Comparison of ENCODE assay signal across 9 cellular contexts in genomic region chr7:93043393-93043985, GRCh38.
DNase-seq lines count a peak whose midpoint lies in the region; ATAC-seq, FAIRE-seq and TF ChIP-seq lines count a peak whose summit lies in the region.
"Had no signal": no experiment of that assay in that cellular context is flagged by ENCODE, and none has a peak within 500 bp of the region (broad histone marks: within the 10 kb centered on the region; RNA-seq: fewer than 3 reads in every experiment).

No MANE protein-coding gene starts in this region.

- peak; percentile 89 for DNase-seq in bronchial epithelial cell (ENCODE audit: low read depth)
- peak; percentile 91 for DNase-seq in iris pigment epithelial cell (ENCODE audit: low read depth)
- no peak for DNase-seq in suprapubic skin (ENCODE audit: low spot score in 2 of 2)
- no peak for DNase-seq in caudate nucleus (lab: John Stamatoyannopoulos, UW)
- DNase-seq in GM19239 (ENCODE audit: insufficient read length, low spot score): no peak
- DNase-seq in NCI-H1105 (lab: John Stamatoyannopoulos, UW): no peak
- DNase-seq: NCI-H1436 treated with DMSO at 0.1 percent for 48 hours had no signal

- H3K27ac ChIP-seq in HUES64 (ENCODE audit: low read depth, low read length) (peak overlapping the region; percentile 38), suprapubic skin (peak overlapping the region; percentile 34), caudate nucleus (ENCODE audit: low read depth, low read length) (no peak overlapping the region)

- WGBS in HUES64: 10% methylated on average over 28 of the region's 28 CpGs
- 19% methylated on average over 16 of the region's 28 CpGs for WGBS in suprapubic skin

- peak overlapping the region; percentile 50 for H3K9ac ChIP-seq in HUES64 (ENCODE audit: low read depth, low read length)

- no peak for FAIRE-seq in bronchial epithelial cell (lab: Jason Lieb, UNC)
- no peak for FAIRE-seq in GM19239 (lab: Jason Lieb, UNC)

- no peak for TF ChIP-seq EP300 in suprapubic skin (IDR thresholded peaks at IDR 0.05)

- H3K36me3 ChIP-seq in HUES64 (ENCODE audit: insufficient read depth, low read length) (no peaks in the 10 kb centered on the region), bronchial epithelial cell (ENCODE audit: control insufficient read depth, insufficient read depth, low read length) (no peaks in the 10 kb centered on the region), suprapubic skin (no peaks in the 10 kb centered on the region)

- peaks cover 37% of the 10 kb centered on the region for H3K4me1 ChIP-seq in HUES64 (ENCODE audit: insufficient read depth, low read length)
- H3K4me1 ChIP-seq in suprapubic skin: peaks cover 10% of the 10 kb centered on the region

- no peak for TF ChIP-seq POLR2A in suprapubic skin (IDR thresholded peaks at IDR 0.05)

- no peaks in the 10 kb centered on the region for H3K9me3 ChIP-seq in HUES64 (ENCODE audit: insufficient read depth, low read depth, low read length)
- H3K9me3 ChIP-seq in suprapubic skin: no peaks in the 10 kb centered on the region

- ATAC-seq in GM18868 (IDR thresholded peaks at IDR 0.05; ENCODE audit: unreplicated experiment): no peak

- TF ChIP-seq CTCF in bronchial epithelial cell (IDR thresholded peaks at IDR 0.05; ENCODE audit: insufficient read depth, low read length, severe bottlenecking) (no peak), suprapubic skin (IDR thresholded peaks at IDR 0.05) (no peak)

- H3K4me3 ChIP-seq in HUES64 (ENCODE audit: low read length) (peak overlapping the region; percentile 50), bronchial epithelial cell (ENCODE audit: low read depth, low read length) (peak overlapping the region; percentile 15), suprapubic skin (peak overlapping the region; percentile 43)

- H3K27me3 ChIP-seq in HUES64 (ENCODE audit: insufficient read depth, low read length): peaks cover 24% of the 10 kb centered on the region
- no peaks in the 10 kb centered on the region for H3K27me3 ChIP-seq in bronchial epithelial cell (ENCODE audit: control insufficient read depth, insufficient read depth, low read length)
- H3K27me3 ChIP-seq in suprapubic skin: no peaks in the 10 kb centered on the region

Comparison
In these comparisons a context has a peak if more than half of its experiments do, and no peak if none do; other contexts are left out.
1. DNase-seq: peak in bronchial epithelial cell (single experiment) and iris pigment epithelial cell (single experiment); none in suprapubic skin (0 of 2), caudate nucleus (0 of 61), GM19239 (single experiment) and NCI-H1105 (single experiment).
2. Peak in every context shown above with its lines, with median percentiles within 50 percentile points of each other: H3K4me3 ChIP-seq.